In genomic region chr21:27646691-27647090, GRCh38 we compare ENCODE assay signal across 18 cellular contexts.
"Had no signal": no experiment of that assay in that cellular context is flagged by ENCODE, and none has a peak within 500 bp of the region (broad histone marks: within the 10 kb centered on the region; RNA-seq: fewer than 3 reads in every experiment).

No MANE protein-coding gene starts in this region.

- H3K9me3 ChIP-seq: body of pancreas, neutrophil, pancreas, psoas muscle, right atrium auricular region, thyroid gland had no signal

- H3K36me3 ChIP-seq: neutrophil, pancreas, right atrium auricular region, thyroid gland had no signal

- H3K27me3 ChIP-seq: body of pancreas, neutrophil, pancreas, right atrium auricular region, thyroid gland had no signal

- H3K4me1 ChIP-seq: body of pancreas, pancreas, psoas muscle, right atrium auricular region, thyroid gland had no signal

- ATAC-seq: activated CD4-positive, CD25-positive, alpha-beta regulatory T cell treated with anti-CD3 and anti-CD28 coated beads, Interleukin-2, amount 50 U/mL, for 24 hours; activated CD8-positive, alpha-beta memory T cell treated with anti-CD3 and anti-CD28 coated beads, Interleukin-2, amount 10 ng/mL, durations not matched to agents 7 days and 5 days; activated naive CD8-positive, alpha-beta T cell treated with anti-CD3 and anti-CD28 coated beads, Interleukin-2, amount 50 U/mL, for 24 hours; body of pancreas; pancreas; psoas muscle had no signal

- DNase-seq: activated CD4-positive, alpha-beta memory T cell treated with anti-CD3 and anti-CD28 coated beads, Interleukin-2, amount 10 ng/mL, durations not matched to agents 7 days and 5 days; activated CD4-positive, alpha-beta T cell treated with anti-CD3 and anti-CD28 coated beads, Interleukin-2, amount 10 ng/mL, durations not matched to agents 24 days and 14 days; activated CD8-positive, alpha-beta memory T cell treated with anti-CD3 and anti-CD28 coated beads, Interleukin-2, amount 10 ng/mL, durations not matched to agents 7 days and 5 days; activated effector memory CD4-positive, alpha-beta T cell treated with anti-CD3 and anti-CD28 coated beads, Interleukin-2, amount 50 U/mL, for 16 hours; activated naive CD4-positive, alpha-beta T cell treated with anti-CD3 and anti-CD28 coated beads, Interleukin-2, amount 10 ng/mL, durations not matched to agents 7 days and 5 days; activated naive CD8-positive, alpha-beta T cell treated with anti-CD3 and anti-CD28 coated beads, Interleukin-2, amount 50 U/mL, for 24 hours; activated T-cell treated with anti-CD3 and anti-CD28 coated beads for 4 hours; body of pancreas; central memory CD4-positive, alpha-beta T cell; foreskin melanocyte; pancreas; psoas muscle; stimulated activated CD4-positive, alpha-beta T cell treated with anti-CD3 and anti-CD28 coated beads, Interleukin-1b, Interleukin-23, amount 100 ng/mL, for 48 hours; substantia nigra; thyroid gland had no signal

- H3K27ac ChIP-seq: body of pancreas, neutrophil, pancreas, psoas muscle, right atrium auricular region, thyroid gland had no signal

- H3K4me3 ChIP-seq: body of pancreas, pancreas, psoas muscle, right atrium auricular region, thyroid gland had no signal
